Comparison of ENCODE assay signal across 17 cellular contexts in genomic region chr6:97067045-97067444, GRCh38.
DNase-seq lines count a peak whose midpoint lies in the region; ATAC-seq and TF ChIP-seq lines count a peak whose summit lies in the region.
"Had no signal": no experiment of that assay in that cellular context is flagged by ENCODE, and none has a peak within 500 bp of the region (broad histone marks: within the 10 kb centered on the region; RNA-seq: fewer than 3 reads in every experiment).

No MANE protein-coding gene starts in this region.

- H3K9me3 Mint-ChIP-seq in stimulated activated effector memory CD8-positive, alpha-beta T cell treated with anti-CD3 and anti-CD28 coated beads, Interleukin-12 subunit alpha, Interleukin-12 subunit beta, amount 100 ng/mL, for 72 hours, result no peaks in the 10 kb centered on the region
- H3K9me3 Mint-ChIP-seq: mesothelial cell of epicardium, neural crest cell had no signal

- H3K27ac ChIP-seq in mesenchymal stem cell (ENCODE audit: low read length, poor library complexity, severe bottlenecking) (no peak overlapping the region), breast epithelium (no peak overlapping the region)
- H3K27ac ChIP-seq: A549; BLaER1 treated with 17β-estradiol and CSF1 and Interleukin-3, amounts not matched to agents 10 nM and 100 nM had no signal

- WGBS in mesenchymal stem cell, result 61% methylated on average over 2 of the region's 2 CpGs

- H2BK12ac ChIP-seq in mesenchymal stem cell (ENCODE audit: low read length in 2 of 2), result no peak overlapping the region

- H3K9ac ChIP-seq in mesenchymal stem cell (ENCODE audit: low read length), result no peak overlapping the region

- DNase-seq in GM12865 (ENCODE audit: low read depth) (peak; percentile 26), mesenchymal stem cell (no peak), breast epithelium (ENCODE audit: low spot score in 2 of 2) (no peak), GDM1 (lab: John Stamatoyannopoulos, UW) (no peak)
- no peak for DNase-seq in stimulated activated effector memory CD8-positive, alpha-beta T cell treated with anti-CD3 and anti-CD28 coated beads, Interleukin-12 subunit alpha, Interleukin-12 subunit beta, amount 100 ng/mL, for 72 hours (ENCODE audit: low spot score in 2 of 2)
- DNase-seq: activated naive CD4-positive, alpha-beta T cell treated with Interleukin-2 at 50 U/mL for 16 hours; NCI-H1436; RPMI8226; trophoblast cell had no signal

- H4K91ac ChIP-seq in mesenchymal stem cell (ENCODE audit: low read length), result no peak overlapping the region

- ATAC-seq in GM19438 (IDR thresholded peaks at IDR 0.05; ENCODE audit: low read depth, unreplicated experiment), result peak; percentile 74
- ATAC-seq in HG02588 (IDR thresholded peaks at IDR 0.05; ENCODE audit: unreplicated experiment), result peak; percentile 73
- peak; percentile 51 for ATAC-seq in HG03520 (IDR thresholded peaks at IDR 0.05; ENCODE audit: unreplicated experiment)
- no peak for ATAC-seq in stimulated activated effector memory CD8-positive, alpha-beta T cell treated with anti-CD3 and anti-CD28 coated beads, Interleukin-12 subunit alpha, Interleukin-12 subunit beta, amount 100 ng/mL, for 72 hours
- ATAC-seq: A549, HCT116 had no signal

- H2AK5ac ChIP-seq in mesenchymal stem cell (ENCODE audit: low read length, severe bottlenecking), result no peak overlapping the region

- H3K4me3 ChIP-seq in GM12865 (ENCODE audit: low read depth, low read length) (no peak overlapping the region), mesenchymal stem cell (ENCODE audit: insufficient read depth in 1 of 2, low read depth in 1 of 2, low read length in 2 of 2) (no peak overlapping the region), breast epithelium (no peak overlapping the region)
- H3K4me3 ChIP-seq: A549; BLaER1 treated with 17β-estradiol and CSF1 and Interleukin-3, amounts not matched to agents 10 nM and 100 nM had no signal

- H3K4me3 Mint-ChIP-seq in stimulated activated effector memory CD8-positive, alpha-beta T cell treated with anti-CD3 and anti-CD28 coated beads, Interleukin-12 subunit alpha, Interleukin-12 subunit beta, amount 100 ng/mL, for 72 hours, result no peak overlapping the region
- H3K4me3 Mint-ChIP-seq: mesothelial cell of epicardium, neural crest cell had no signal

- H3K9me3 ChIP-seq in mesenchymal stem cell (ENCODE audit: control insufficient read depth, low read length) (no peaks in the 10 kb centered on the region), breast epithelium (no peaks in the 10 kb centered on the region)
- H3K9me3 ChIP-seq: A549; BLaER1 treated with 17β-estradiol and CSF1 and Interleukin-3, amounts not matched to agents 10 nM and 100 nM had no signal

- H3K4me2 ChIP-seq in mesenchymal stem cell (ENCODE audit: low read length, poor library complexity, severe bottlenecking), result no peak overlapping the region
- H3K4me2 ChIP-seq: A549; BLaER1 treated with 17β-estradiol and CSF1 and Interleukin-3, amounts not matched to agents 10 nM and 100 nM had no signal

- no peaks in the 10 kb centered on the region for H3K4me1 ChIP-seq in mesenchymal stem cell (ENCODE audit: control insufficient read depth, insufficient read depth, low read depth, low read length)
- no peaks in the 10 kb centered on the region for H3K4me1 ChIP-seq in breast epithelium
- H3K4me1 ChIP-seq: A549; BLaER1 treated with 17β-estradiol and CSF1 and Interleukin-3, amounts not matched to agents 10 nM and 100 nM had no signal

- TF ChIP-seq POLR2A in breast epithelium (IDR thresholded peaks at IDR 0.05), result no peak

- intact Hi-C loops in breast epithelium (cut with DNase I; ENCODE audit: low total_unique reads), result no loop called here

- TF ChIP-seq CTCF in GM12865 (IDR thresholded peaks at IDR 0.05; ENCODE audit: insufficient read depth, low read depth, low read length, missing control alignments) (no peak), breast epithelium (IDR thresholded peaks at IDR 0.05) (no peak)

- H3K27ac Mint-ChIP-seq in stimulated activated effector memory CD8-positive, alpha-beta T cell treated with anti-CD3 and anti-CD28 coated beads, Interleukin-12 subunit alpha, Interleukin-12 subunit beta, amount 100 ng/mL, for 72 hours, result no peak overlapping the region
- H3K27ac Mint-ChIP-seq: mesothelial cell of epicardium had no signal

- no peak overlapping the region for H2BK120ac ChIP-seq in mesenchymal stem cell (ENCODE audit: low read depth, low read length)

- peaks cover 10 to 16% of the 10 kb centered on the region in 2 experiments for H3K27me3 ChIP-seq in mesenchymal stem cell (ENCODE audit: control insufficient read depth in 1 of 2, insufficient read depth in 1 of 2, low read length in 2 of 2)
- H3K27me3 ChIP-seq in breast epithelium, result no peaks in the 10 kb centered on the region
- H3K27me3 ChIP-seq: BLaER1 treated with 17β-estradiol and CSF1 and Interleukin-3, amounts not matched to agents 10 nM and 100 nM had no signal

- no peak overlapping the region for H3K4ac ChIP-seq in mesenchymal stem cell (ENCODE audit: low read depth in 1 of 2, low read length in 2 of 2)

- no peak overlapping the region for H3K14ac ChIP-seq in mesenchymal stem cell (ENCODE audit: low read length in 2 of 2)

- H2BK5ac ChIP-seq in mesenchymal stem cell (ENCODE audit: low read depth, low read length, poor library complexity, severe bottlenecking), result no peak overlapping the region

- no peaks in the 10 kb centered on the region for H3K36me3 ChIP-seq in mesenchymal stem cell (ENCODE audit: control insufficient read depth in 1 of 2, insufficient read depth in 2 of 2, low read depth in 1 of 2, low read length in 2 of 2)
- H3K36me3 ChIP-seq in breast epithelium, result no peaks in the 10 kb centered on the region
- H3K36me3 ChIP-seq: BLaER1 treated with 17β-estradiol and CSF1 and Interleukin-3, amounts not matched to agents 10 nM and 100 nM had no signal

- H3K4me1 Mint-ChIP-seq in stimulated activated effector memory CD8-positive, alpha-beta T cell treated with anti-CD3 and anti-CD28 coated beads, Interleukin-12 subunit alpha, Interleukin-12 subunit beta, amount 100 ng/mL, for 72 hours, result no peaks in the 10 kb centered on the region
- H3K4me1 Mint-ChIP-seq: neural crest cell had no signal

- no peaks in the 10 kb centered on the region for H3K36me3 Mint-ChIP-seq in stimulated activated effector memory CD8-positive, alpha-beta T cell treated with anti-CD3 and anti-CD28 coated beads, Interleukin-12 subunit alpha, Interleukin-12 subunit beta, amount 100 ng/mL, for 72 hours
- H3K36me3 Mint-ChIP-seq: mesothelial cell of epicardium had no signal

- no peaks in the 10 kb centered on the region for H3K79me1 ChIP-seq in mesenchymal stem cell (replicated peaks; ENCODE audit: low read length, poor library complexity, severe bottlenecking)

- no peak overlapping the region for H4K8ac ChIP-seq in mesenchymal stem cell (ENCODE audit: low read length)

- no peak overlapping the region for H2AFZ ChIP-seq in mesenchymal stem cell (ENCODE audit: low read depth, low read length)

- no peak overlapping the region for H3K23ac ChIP-seq in mesenchymal stem cell (ENCODE audit: low read length in 2 of 2)

- H2BK15ac ChIP-seq in mesenchymal stem cell (ENCODE audit: low read depth, poor library complexity, severe bottlenecking), result no peak overlapping the region

- no peak overlapping the region for H3K18ac ChIP-seq in mesenchymal stem cell (ENCODE audit: low read depth in 1 of 2, low read length in 2 of 2)
